ENCODE assay signal across 19 cellular contexts in the genomic region with DNA sequence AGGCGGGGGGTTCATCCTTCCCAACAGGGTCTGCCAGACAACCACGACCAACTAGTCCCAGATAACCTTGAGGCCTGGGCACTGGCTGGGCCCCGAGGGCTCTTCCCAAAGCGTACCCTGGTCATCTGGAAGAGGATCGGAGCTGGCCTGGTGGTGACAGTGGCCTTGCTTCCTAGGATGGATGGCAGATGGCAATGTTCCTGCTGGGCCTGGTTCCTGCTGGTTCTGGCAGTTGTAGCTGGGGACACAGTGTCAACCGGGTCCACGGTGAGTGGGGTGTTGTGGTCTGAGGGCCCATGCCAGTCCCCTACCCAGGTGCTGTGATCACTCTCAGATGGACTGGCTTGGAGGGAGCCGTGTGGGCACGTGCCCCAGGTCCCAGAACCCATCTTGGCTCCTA. TPM values are rescaled to one million over a fixed set of nuclear protein-coding genes. Genes with fewer than 3 reads are reported as not detected.
DNase-seq lines count a peak whose midpoint lies in the region; ATAC-seq and TF ChIP-seq lines count a peak whose summit lies in the region.
"Had no signal": no experiment of that assay in that cellular context is flagged by ENCODE, and none has a peak within 500 bp of the region (broad histone marks: within the 10 kb centered on the region; RNA-seq: fewer than 3 reads in every experiment).

No MANE protein-coding gene starts in this region.

- H4K20me1 ChIP-seq in BLaER1 (no peaks in the 10 kb centered on the region), IMR-90 (ENCODE audit: insufficient read depth, low read length) (peaks cover 5% of the 10 kb centered on the region; the same call in 1 of the 2 replicates), osteoblast (ENCODE audit: insufficient read depth, low read length) (no peaks in the 10 kb centered on the region)

- H3K4ac ChIP-seq in IMR-90 (ENCODE audit: low read depth, low read length) (no peak overlapping the region), neuronal stem cell (ENCODE audit: low read length) (no peak overlapping the region)

- H3K14ac ChIP-seq in IMR-90 (replicated peaks; ENCODE audit: low read depth, low read length) (no peak overlapping the region), neuronal stem cell (ENCODE audit: low read length) (peak overlapping the region; percentile 63)

- no peak overlapping the region for H2AK5ac ChIP-seq in IMR-90 (ENCODE audit: low read depth, low read length)
- H2AK5ac ChIP-seq in neuronal stem cell (ENCODE audit: low read depth, low read length): peak overlapping the region; percentile 91

- intact Hi-C loops in IMR-90 (cut with micrococcal nuclease): no loop called here

- H3K4me1 ChIP-seq in BLaER1: peaks cover 89% of the 10 kb centered on the region
- peaks cover 1% of the 10 kb centered on the region; the same call in 1 of the 2 replicates for H3K4me1 ChIP-seq in IMR-90 (ENCODE audit: control insufficient read depth, insufficient read depth, low read length)
- H3K4me1 ChIP-seq in neuronal stem cell (ENCODE audit: control insufficient read depth in 2 of 2, insufficient read depth in 1 of 2, low read depth in 1 of 2, low read length in 2 of 2): peaks cover 15 to 31% of the 10 kb centered on the region in 2 donors
- peaks cover 8% of the 10 kb centered on the region for H3K4me1 ChIP-seq in osteoblast (ENCODE audit: insufficient read depth, low read length)

- no peak overlapping the region for H2AK9ac ChIP-seq in IMR-90 (replicated peaks; ENCODE audit: low read depth, low read length, poor library complexity)

- H3K23ac ChIP-seq in IMR-90 (ENCODE audit: low read depth, low read length) (no peak overlapping the region), neuronal stem cell (ENCODE audit: low read depth, low read length, poor library complexity) (no peak overlapping the region)

- H3K27me3 ChIP-seq in BLaER1 (peaks cover 26% of the 10 kb centered on the region), IMR-90 (ENCODE audit: control insufficient read depth, insufficient read depth, low read length) (peaks cover 46% of the 10 kb centered on the region), neuronal stem cell (ENCODE audit: control insufficient read depth in 3 of 3, insufficient read depth in 3 of 3, low read depth in 1 of 3, low read length in 3 of 3) (peaks cover 0 to 60% (median 33%) of the 10 kb centered on the region in 3 experiments), osteoblast (ENCODE audit: insufficient read depth, low read length) (peaks cover 4% of the 10 kb centered on the region)
- H3K27me3 ChIP-seq: BE2C had no signal

- no peak overlapping the region for H3K56ac ChIP-seq in IMR-90 (ENCODE audit: extremely low read depth, insufficient read depth, low read length)

- POLR2A ChIA-PET in IMR-90 (lab: Charles Lee; ENCODE audit: unreplicated experiment): no interaction called here

- H2BK5ac ChIP-seq in IMR-90 (ENCODE audit: low read depth, low read length, poor library complexity, severe bottlenecking) (no peak overlapping the region), neuronal stem cell (ENCODE audit: low read length) (peak overlapping the region; percentile 0)

- H4K5ac ChIP-seq in IMR-90 (ENCODE audit: low read depth, low read length): no peak overlapping the region

- WGBS in IMR-90 (ENCODE audit: extremely low coverage in 2 of 2, insufficient read length in 1 of 2), 2 experiments: 90% methylated on average over 6 of the region's 9 CpGs; no CpG with 5 or more reads in 1 of the 2 experiments
- WGBS in neuronal stem cell (ENCODE audit: extremely low coverage in 2 of 2, insufficient read length in 2 of 2, insufficient replicate concordance in 1 of 2), 2 donors: no CpG with 5 or more reads among the region's 9 CpGs

- H2BK15ac ChIP-seq in IMR-90 (ENCODE audit: low read depth, low read length): no peak overlapping the region
- H2BK15ac ChIP-seq in neuronal stem cell (ENCODE audit: low read length): peak overlapping the region; percentile 50

- H2BK120ac ChIP-seq in IMR-90 (ENCODE audit: low read depth, low read length) (no peak overlapping the region), neuronal stem cell (ENCODE audit: low read depth, low read length) (peak overlapping the region; percentile 1)

- DNase-seq in IMR-90: no peak
- peak; percentile 65 for DNase-seq in cerebellum (ENCODE audit: low spot score)
- no peak for DNase-seq in neuronal stem cell (ENCODE audit: low spot score)
- no peak for DNase-seq in osteoblast (ENCODE audit: insufficient read length, low spot score, missing footprints)
- no peak for DNase-seq in A172 (ENCODE audit: low spot score)
- DNase-seq: ACHN; BE2C; Caco-2; CD4-positive, alpha-beta T cell; DMS153; DMS79; GF-D8; HCEC 1CT had no signal

- peak overlapping the region; percentile 78 for H2BK12ac ChIP-seq in neuronal stem cell (ENCODE audit: low read length)

- dilution Hi-C loops in IMR-90 (cut with HindIII; ENCODE audit: low sequenced_read_pairs, unreplicated experiment): no loop called here

- H3K4me2 ChIP-seq in BLaER1 (peak overlapping the region; percentile 98), IMR-90 (ENCODE audit: low read depth, low read length) (no peak overlapping the region), neuronal stem cell (ENCODE audit: insufficient read depth, low read length, poor library complexity, severe bottlenecking) (no peak overlapping the region), osteoblast (ENCODE audit: insufficient read depth, low read length) (no peak overlapping the region)

- H3K79me1 ChIP-seq in IMR-90 (ENCODE audit: low read depth in 1 of 2, low read length in 2 of 2): no peaks in the 10 kb centered on the region
- peaks cover 2% of the 10 kb centered on the region for H3K79me1 ChIP-seq in neuronal stem cell (ENCODE audit: low read depth, low read length)

- H2AFZ ChIP-seq in IMR-90 (replicated peaks; ENCODE audit: low read length, poor library complexity): peak overlapping the region; percentile 21
- H2AFZ ChIP-seq in neuronal stem cell (ENCODE audit: low read length): no peak overlapping the region
- H2AFZ ChIP-seq in osteoblast (ENCODE audit: low read length): no peak overlapping the region

- no peak overlapping the region for H4K8ac ChIP-seq in IMR-90 (ENCODE audit: low read depth in 2 of 2, low read length in 2 of 2)
- no peak overlapping the region for H4K8ac ChIP-seq in neuronal stem cell (ENCODE audit: low read depth, low read length)

- H3K9me3 ChIP-seq in BLaER1: no peaks in the 10 kb centered on the region
- no peaks in the 10 kb centered on the region for H3K9me3 ChIP-seq in IMR-90 (ENCODE audit: control insufficient read depth, insufficient read depth, low read length)
- H3K9me3 ChIP-seq in neuronal stem cell (replicated peaks in 1 of 2; ENCODE audit: control insufficient read depth in 2 of 2, insufficient read depth in 1 of 2, low read depth in 1 of 2, low read length in 2 of 2): no peaks in the 10 kb centered on the region
- no peaks in the 10 kb centered on the region for H3K9me3 ChIP-seq in osteoblast (ENCODE audit: low read depth, low read length)
- H3K9me3 ChIP-seq: BE2C, Caco-2 had no signal

- TF ChIP-seq CTCF in IMR-90 (conservative IDR thresholded peaks at IDR 0.05; ENCODE audit: low read depth, low read length) (no peak), osteoblast (IDR thresholded peaks at IDR 0.05; ENCODE audit: extremely low read depth, low read depth, low read length) (no peak)

- TF ChIP-seq RAD21 in IMR-90 (IDR thresholded peaks at IDR 0.05; ENCODE audit: low read length): no peak

- ATAC-seq in IMR-90 (ENCODE audit: low read depth): no peak
- no peak for ATAC-seq in GM19035 (IDR thresholded peaks at IDR 0.05; ENCODE audit: unreplicated experiment)

- H4K91ac ChIP-seq in IMR-90 (ENCODE audit: insufficient read depth, low read depth, low read length) (no peak overlapping the region), neuronal stem cell (ENCODE audit: low read depth, low read length, poor library complexity) (no peak overlapping the region)

- CTCF ChIA-PET in IMR-90 (lab: Yijun Ruan, JAX): no interaction called here

- H3K4me3 ChIP-seq in BLaER1 (no peak overlapping the region), IMR-90 (ENCODE audit: insufficient read depth, low read depth, low read length) (no peak overlapping the region), neuronal stem cell (ENCODE audit: low read length in 2 of 2) (no peak overlapping the region), osteoblast (ENCODE audit: insufficient read depth, low read length) (no peak overlapping the region)

- no peak for TF ChIP-seq POLR2A in IMR-90 (IDR thresholded peaks at IDR 0.05; ENCODE audit: low read depth, low read length)

- no peaks in the 10 kb centered on the region for H3K9me1 ChIP-seq in IMR-90 (ENCODE audit: insufficient read depth, low read length)

- H2BK20ac ChIP-seq in IMR-90 (ENCODE audit: low read depth, low read length): no peak overlapping the region

- H3K18ac ChIP-seq in IMR-90 (ENCODE audit: low read depth, low read length) (no peak overlapping the region), neuronal stem cell (ENCODE audit: low read length) (no peak overlapping the region)

- no peaks in the 10 kb centered on the region for H3K79me2 ChIP-seq in osteoblast (ENCODE audit: insufficient read depth, low read length)

- H3K27ac ChIP-seq in BLaER1 (no peak overlapping the region), IMR-90 (ENCODE audit: insufficient read depth, low read length) (no peak overlapping the region), neuronal stem cell (replicated peaks; ENCODE audit: low read length) (no peak overlapping the region), osteoblast (ENCODE audit: low read depth, low read length) (no peak overlapping the region)
- H3K27ac ChIP-seq: C4-2B had no signal

- H3K9ac ChIP-seq in BLaER1 (no peak overlapping the region), IMR-90 (ENCODE audit: low read depth, low read length) (no peak overlapping the region), neuronal stem cell (ENCODE audit: low read depth, low read length, poor library complexity) (peak overlapping the region; percentile 25)

- H3K36me3 ChIP-seq in BLaER1 (no peaks in the 10 kb centered on the region), IMR-90 (ENCODE audit: control insufficient read depth, insufficient read depth, low read length) (no peaks in the 10 kb centered on the region), neuronal stem cell (replicated peaks in 1 of 2; ENCODE audit: control insufficient read depth in 2 of 2, insufficient read depth in 2 of 2, low read length in 2 of 2) (no peaks in the 10 kb centered on the region), osteoblast (ENCODE audit: insufficient read depth, low read length) (no peaks in the 10 kb centered on the region)
- H3K36me3 ChIP-seq: BE2C had no signal

- in situ Hi-C loops in IMR-90 (cut with MboI; ENCODE audit: low sequenced_read_pairs): loop anchor here (10.0 kb wide), 2 partner anchors 198 to 458 kb away; partner anchors contain the start of genes SARDH and VAV2

- BruUV-seq in IMR-90 (replicated peaks; lab: Mats Ljungman, UMichigan): no TSS peak

RNA-seq across cellular contexts. Expression of gene ADAMTSL2, which starts 2.0 kb away (rescaled TPM):
- not detected in 2 replicates for total RNA-seq in IMR-90 (2012; rRNA removed)
- not detected in 2 replicates for polyA plus RNA-seq in IMR-90 (2012; rRNA removed)
- polyA plus RNA-seq in IMR-90 (2012; cell fraction: cytosol; rRNA removed): 0.02 TPM in 1 of 2 replicates, not detected in the other
- 0.04 TPM in 1 of 2 replicates, not detected in the other for polyA plus RNA-seq in IMR-90 (2012; cell fraction: nucleus; rRNA removed; ENCODE audit: low replicate concordance)
- total RNA-seq in cerebellum: 1.8 TPM
- polyA plus RNA-seq in neuronal stem cell (2013, experiment 1 of 2): 0.17 TPM
- polyA plus RNA-seq in neuronal stem cell (2013, experiment 2 of 2): 0.15 TPM
- under 0.01 and 0.29 TPM in 2 replicates for total RNA-seq in osteoblast
- 0.12 and 0.16 TPM in 2 replicates for total RNA-seq in A172 (2014; rRNA removed; shearing (Covaris generic))
- total RNA-seq: Daoy, H4 had no signal

RNA-seq across cellular contexts. Expression of gene MYMK, which starts 11.8 kb away (rescaled TPM):
- not detected in 2 replicates for total RNA-seq in IMR-90 (2012; rRNA removed)
- polyA plus RNA-seq in IMR-90 (2012; rRNA removed): not detected in 2 replicates
- polyA plus RNA-seq in IMR-90 (2012; cell fraction: cytosol; rRNA removed): not detected in 2 replicates
- polyA plus RNA-seq in IMR-90 (2012; cell fraction: nucleus; rRNA removed; ENCODE audit: low replicate concordance): not detected in 2 replicates
- not detected for total RNA-seq in cerebellum
- not detected for polyA plus RNA-seq in neuronal stem cell (2013, experiment 1 of 2)
- polyA plus RNA-seq in neuronal stem cell (2013, experiment 2 of 2): not detected
- not detected in 2 replicates for total RNA-seq in osteoblast
- total RNA-seq in A172 (2014; rRNA removed; shearing (Covaris generic)): not detected in 2 replicates
- total RNA-seq: Caco-2; CD4-positive, alpha-beta T cell; Daoy; H4; HT-29 had no signal

RNA-seq across cellular contexts. Expression of gene SLC2A6, which starts 57.6 kb away (rescaled TPM):
- total RNA-seq in IMR-90 (2012; rRNA removed): 2.9 and 3.1 TPM in 2 replicates
- 8.5 and 9.3 TPM in 2 replicates for polyA plus RNA-seq in IMR-90 (2012; rRNA removed)
- polyA plus RNA-seq in IMR-90 (2012; cell fraction: cytosol; rRNA removed): 3.0 and 11.7 TPM in 2 replicates
- polyA plus RNA-seq in IMR-90 (2012; cell fraction: nucleus; rRNA removed; ENCODE audit: low replicate concordance): 8.5 and 22.8 TPM in 2 replicates
- 9.2 TPM for total RNA-seq in cerebellum
- 3.7 TPM for polyA plus RNA-seq in neuronal stem cell (2013, experiment 1 of 2)
- 3.8 TPM for polyA plus RNA-seq in neuronal stem cell (2013, experiment 2 of 2)
- total RNA-seq in osteoblast: 25.3 TPM in 2 replicates
- total RNA-seq in A172 (2014; rRNA removed; shearing (Covaris generic)): 30.8 and 42.1 TPM in 2 replicates
